In the genomic region with DNA sequence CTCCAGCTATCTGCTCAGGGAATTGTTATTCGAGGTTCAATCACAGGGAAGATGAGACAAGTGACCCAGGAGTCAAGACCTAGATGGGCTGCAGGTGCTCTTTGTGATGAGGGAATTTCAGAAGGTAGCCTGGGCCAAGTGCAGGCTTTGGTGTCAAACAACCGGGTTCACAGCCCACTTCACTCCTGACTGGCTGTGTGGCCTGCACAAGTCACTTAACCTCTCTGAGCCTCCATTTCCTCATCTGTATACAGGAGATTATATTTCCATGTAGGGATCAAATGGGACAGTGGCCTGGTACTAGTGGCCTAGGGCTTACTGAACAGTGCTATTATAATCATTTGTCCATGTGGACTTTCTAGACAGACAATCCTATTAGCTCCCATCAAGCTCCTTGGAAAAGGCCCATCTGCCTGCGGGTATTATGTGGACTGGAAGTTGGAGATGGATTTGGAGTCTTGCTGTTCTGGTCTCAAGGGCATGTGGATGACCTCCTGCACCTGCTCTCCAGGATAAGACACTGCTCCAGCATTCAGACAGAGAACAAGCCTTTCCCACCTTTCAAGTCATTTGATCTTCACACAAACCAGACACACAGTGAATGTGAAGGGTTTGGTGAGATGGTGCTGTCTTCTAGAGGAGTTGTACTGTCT, we compare ENCODE assay signal across 1 cellular context.
TF ChIP-seq lines count a peak whose summit lies in the region.

No MANE protein-coding gene starts in this region.

TF ChIP-seq in K562, 482 proteins besides CTCF, POLR2A, EP300 and RAD21:
- TF ChIP-seq JUN (IDR thresholded peaks at IDR 0.05; ENCODE audit: borderline replicate concordance, low read depth, low read length) (no peak), JUN (CRISPR knock-in tag; IDR thresholded peaks at IDR 0.05; ENCODE audit: borderline replicate concordance) (no peak), ETS2 (tag; IDR thresholded peaks at IDR 0.05; ENCODE audit: borderline replicate concordance, poor library complexity, severe bottlenecking) (no peak), SAFB2 (IDR thresholded peaks at IDR 0.05; ENCODE audit: borderline replicate concordance, low read depth, low read length, severe bottlenecking) (no peak), SAFB (IDR thresholded peaks at IDR 0.05; ENCODE audit: borderline replicate concordance, low read depth, low read length) (no peak), ZFP36 (IDR thresholded peaks at IDR 0.05; ENCODE audit: low read depth, low read length, partially characterized antibody) (peak; percentile 55), KLF6 (CRISPR knock-in tag; IDR thresholded peaks at IDR 0.05; ENCODE audit: borderline replicate concordance) (no peak), POLR2AphosphoS5 (IDR thresholded peaks at IDR 0.05; ENCODE audit: control insufficient read depth, insufficient read depth, low read depth, low read length) (no peak), RBM25 (IDR thresholded peaks at IDR 0.05; ENCODE audit: low read depth, low read length, severe bottlenecking) (peak; percentile 61)
